In genomic region chr17:10683853-10684252, GRCh38 we compare ENCODE assay signal across 8 cellular contexts. TPM values are rescaled to one million over a fixed set of nuclear protein-coding genes. Genes with fewer than 3 reads are reported as not detected.
A peak's percentile ranks its signal among the peaks of the same experiment; 100 is the strongest.
DNase-seq lines count a peak whose midpoint lies in the region; ATAC-seq and TF ChIP-seq lines count a peak whose summit lies in the region.
"Had no signal": no experiment of that assay in that cellular context is flagged by ENCODE, and none has a peak within 500 bp of the region (broad histone marks: within the 10 kb centered on the region; RNA-seq: fewer than 3 reads in every experiment).

No MANE protein-coding gene starts in this region.

- peaks cover 8% of the 10 kb centered on the region for H3K4me1 ChIP-seq in osteoblast (ENCODE audit: insufficient read depth, low read length)

- H2AFZ ChIP-seq in osteoblast (ENCODE audit: low read length): no peak overlapping the region

- H3K4me3 ChIP-seq in osteoblast (ENCODE audit: insufficient read depth, low read length): no peak overlapping the region

- peaks cover 33% of the 10 kb centered on the region for H3K36me3 ChIP-seq in osteoblast (ENCODE audit: insufficient read depth, low read length)

- DNase-seq in GM10266 (ENCODE audit: extremely low spot score) (no peak), NAMALWA (ENCODE audit: low spot score) (peak; percentile 27), dermis blood vessel endothelial cell (peak; percentile 61), osteoblast (ENCODE audit: insufficient read length, low spot score, missing footprints) (peak; percentile 72)
- DNase-seq in activated CD4-positive, alpha-beta T cell treated with anti-CD3 and anti-CD28 coated beads, Interleukin-2, amount 50 U/mL, for 1 hour: no peak

- TF ChIP-seq CTCF in GM10266 (IDR thresholded peaks at IDR 0.05; ENCODE audit: control insufficient read depth, insufficient read depth, low read depth, missing control alignments): peak; percentile 31
- TF ChIP-seq CTCF in osteoblast (IDR thresholded peaks at IDR 0.05; ENCODE audit: extremely low read depth, low read depth, low read length): peak; percentile 63

- no peak overlapping the region for H3K4me2 ChIP-seq in osteoblast (ENCODE audit: insufficient read depth, low read length)

- H3K27me3 ChIP-seq in osteoblast (ENCODE audit: insufficient read depth, low read length): no peaks in the 10 kb centered on the region

- peaks cover 5% of the 10 kb centered on the region for H3K79me2 ChIP-seq in osteoblast (ENCODE audit: insufficient read depth, low read length)

- ATAC-seq in HG03432 (IDR thresholded peaks at IDR 0.05; ENCODE audit: unreplicated experiment): no peak
- ATAC-seq in HG02870 (IDR thresholded peaks at IDR 0.05; ENCODE audit: unreplicated experiment): no peak
- ATAC-seq: sciatic nerve had no signal

- H3K9me3 ChIP-seq in osteoblast (ENCODE audit: low read depth, low read length): no peaks in the 10 kb centered on the region

- peak overlapping the region; percentile 4 for H3K27ac ChIP-seq in osteoblast (ENCODE audit: low read depth, low read length)

- no peaks in the 10 kb centered on the region for H4K20me1 ChIP-seq in osteoblast (ENCODE audit: insufficient read depth, low read length)

RNA-seq across cellular contexts. Expression of gene SCO1, which starts 13.5 kb away (rescaled TPM):
- total RNA-seq in dermis blood vessel endothelial cell (28.2 and 36.1 TPM in 2 replicates), osteoblast (16.5 and 18.8 TPM in 2 replicates)

RNA-seq across cellular contexts. Expression of gene ADPRM, which starts 13.5 kb away (rescaled TPM):
- total RNA-seq in dermis blood vessel endothelial cell: 8.9 and 9.7 TPM in 2 replicates
- total RNA-seq in osteoblast: 17.4 and 22.1 TPM in 2 replicates

RNA-seq across cellular contexts. Expression of gene MYH3, which starts 26.7 kb away (rescaled TPM):
- total RNA-seq in dermis blood vessel endothelial cell (0.34 and 0.51 TPM in 2 replicates), osteoblast (0.88 and 1.8 TPM in 2 replicates)

RNA-seq across cellular contexts. Expression of gene TMEM220, which starts 46.0 kb away (rescaled TPM):
- 1.5 and 2.7 TPM in 2 replicates for total RNA-seq in dermis blood vessel endothelial cell
- 3.2 and 3.3 TPM in 2 replicates for total RNA-seq in osteoblast

Comparison
In these comparisons a context has a peak if more than half of its experiments do, and no peak if none do; other contexts are left out.
1. DNase-seq: peak in NAMALWA (single experiment), dermis blood vessel endothelial cell (single experiment) and osteoblast (single experiment); none in GM10266 (single experiment) and activated CD4-positive, alpha-beta T cell treated with anti-CD3 and anti-CD28 coated beads, Interleukin-2, amount 50 U/mL, for 1 hour (single experiment).